ENCODE assay signal across 8 cellular contexts in genomic region chr7:1537631-1538412, GRCh38. TPM values are rescaled to one million over a fixed set of nuclear protein-coding genes. Genes with fewer than 3 reads are reported as not detected.
DNase-seq lines count a peak whose midpoint lies in the region; ATAC-seq, FAIRE-seq and TF ChIP-seq lines count a peak whose summit lies in the region.

No MANE protein-coding gene starts in this region.

- no peak overlapping the region for H2BK20ac ChIP-seq in H1 (ENCODE audit: low read length)

- H3K4me1 ChIP-seq in PC-9 (replicated peaks; ENCODE audit: insufficient read depth) (peaks cover 47% of the 10 kb centered on the region), H1 (replicated peaks in 1 of 4; ENCODE audit: control insufficient read depth in 3 of 4, insufficient read depth in 4 of 4, low read length in 3 of 4) (peaks cover 9 to 33% (median 25%) of the 10 kb centered on the region in 4 experiments; a peak in 6 of 7 replicates), mesodermal cell (ENCODE audit: control insufficient read depth, insufficient read depth, low read length, poor library complexity, severe bottlenecking) (peaks cover 58% of the 10 kb centered on the region), transverse colon (peaks cover 35 to 55% (median 38%) of the 10 kb centered on the region in 4 donors)

- no peak for TF ChIP-seq RAD21 in H1 (IDR thresholded peaks at IDR 0.05 in 1 of 2, conservative IDR thresholded peaks at IDR 0.05 in 1 of 2; ENCODE audit: low read depth in 2 of 2, low read length in 2 of 2)

- H3K27me3 ChIP-seq in PC-9 (ENCODE audit: insufficient read depth, low read depth) (no peaks in the 10 kb centered on the region), H1 (replicated peaks in 1 of 4; ENCODE audit: control insufficient read depth in 3 of 4, extremely low read depth in 1 of 4, insufficient read depth in 3 of 4, low read length in 3 of 4) (no peaks in the 10 kb centered on the region), transverse colon (no peaks in the 10 kb centered on the region)

- H2BK12ac ChIP-seq in H1 (ENCODE audit: low read depth, low read length), result peak overlapping the region; percentile 84; the same call in 1 of the 2 replicates

- POLR2A ChIA-PET in PC-9 (lab: Charles Lee; ENCODE audit: unreplicated experiment) (interaction anchor here (0.6 to 1.6 kb wide), 2 partner anchors 18 to 22 kb away, joined by 4 to 13 read pairs; partner anchors contain the start of gene TMEM184A), H1 (lab: Charles Lee; ENCODE audit: partially characterized antibody) (interaction anchor here (0.9 to 1.1 kb wide), 3 partner anchors 7 to 63 kb away, joined by 3 read pairs; no protein-coding TSS in a partner anchor)

- H4K20me1 ChIP-seq in PC-9 (ENCODE audit: insufficient read depth), result peaks cover 84% of the 10 kb centered on the region
- H4K20me1 ChIP-seq in H1 (replicated peaks in 1 of 2; ENCODE audit: control insufficient read depth in 1 of 2, insufficient read depth in 2 of 2, low read length in 2 of 2), result peaks cover 15 to 22% of the 10 kb centered on the region in 2 experiments

- peaks cover 45% of the 10 kb centered on the region for H3F3A ChIP-seq in PC-9 (ENCODE audit: insufficient read depth, low read depth)

- no peak for ATAC-seq in HG03025 (IDR thresholded peaks at IDR 0.05; ENCODE audit: low FRiP score, unreplicated experiment)

- H3K79me2 ChIP-seq in PC-9 (ENCODE audit: low read depth) (peaks cover 72% of the 10 kb centered on the region), H1 (ENCODE audit: control insufficient read depth in 1 of 2, insufficient read depth in 2 of 2, low read length in 2 of 2) (peaks cover 0 to 55% of the 10 kb centered on the region in 2 experiments; a peak in 3 of 4 replicates)

- H3K36me3 ChIP-seq in PC-9 (ENCODE audit: low read depth), result peaks cover 10% of the 10 kb centered on the region
- peaks cover 0 to 17% (median 0%) of the 10 kb centered on the region in 4 experiments; a peak in 4 of 8 replicates for H3K36me3 ChIP-seq in H1 (ENCODE audit: control insufficient read depth in 2 of 4, insufficient read depth in 4 of 4, low read length in 3 of 4)
- peaks cover 36% of the 10 kb centered on the region for H3K36me3 ChIP-seq in mesodermal cell (ENCODE audit: control insufficient read depth, insufficient read depth, low read length)
- peaks cover 0 to 16% (median 7%) of the 10 kb centered on the region in 4 donors for H3K36me3 ChIP-seq in transverse colon

- DNase-seq in EL (peak; percentile 98), PC-9 (peak in 1 of 2 experiments; percentile 89), H1 (ENCODE audit: low read depth in 1 of 2, low spot score in 2 of 2) (peak in 1 of 2 experiments; percentile 61), transverse colon (peak; percentile 75), NCI-H446 treated with DMSO at 0.1 percent for 48 hours (lab: John Stamatoyannopoulos, UW) (no peak)
- no peak for DNase-seq in activated T-cell treated with anti-CD3 and anti-CD28 coated beads, Interleukin-2, amount 50 U/mL, for 1 hour

- H2BK120ac ChIP-seq in H1 (replicated peaks; ENCODE audit: low read depth, low read length), result no peak overlapping the region

- H4K8ac ChIP-seq in H1 (ENCODE audit: extremely low read depth, insufficient read depth, low read length), result peak overlapping the region; percentile 92; the same call in 1 of the 2 replicates

- FAIRE-seq in H1 (lab: Jason Lieb, UNC), result no peak

- peak overlapping the region; percentile 69 for H3K27ac ChIP-seq in PC-9
- H3K27ac ChIP-seq in H1 (ENCODE audit: low read depth, low read length), result peak overlapping the region; percentile 47
- peak overlapping the region; percentile 100 for H3K27ac ChIP-seq in mesodermal cell (ENCODE audit: low read depth, low read length, severe bottlenecking)
- peak overlapping the region; percentile 85 to 99 (median 98) for H3K27ac ChIP-seq in transverse colon

- H3K4me2 ChIP-seq in PC-9 (peak overlapping the region; percentile 85), H1 (ENCODE audit: insufficient read depth in 1 of 2, low read depth in 2 of 2, low read length in 2 of 2) (peak overlapping the region; percentile 4 to 63; a peak in 2 of 4 replicates)

- H3K14ac ChIP-seq in H1 (ENCODE audit: insufficient read length), result no peak overlapping the region

- TSS peak; percentile 8 for BruUV-seq in PC-9 (replicated peaks; lab: Mats Ljungman, UMichigan)

- TF ChIP-seq CTCF in PC-9 (conservative IDR thresholded peaks at IDR 0.05) (no peak), H1 (IDR thresholded peaks at IDR 0.05; ENCODE audit: control extremely low read depth in 1 of 3, insufficient read depth in 1 of 3, low read depth in 1 of 3, low read length in 3 of 3) (no peak), transverse colon (IDR thresholded peaks at IDR 0.05) (no peak)

- H4K5ac ChIP-seq in H1 (ENCODE audit: insufficient read length, low read depth, low read length), result no peak overlapping the region

- H2BK5ac ChIP-seq in H1 (ENCODE audit: low read depth, low read length), result peak overlapping the region; percentile 86

- intact Hi-C loops in PC-9 (cut with micrococcal nuclease; ENCODE audit: unreplicated experiment), result loop anchor here (1.0 to 10.0 kb wide), 6 partner anchors 18 to 987 kb away; partner anchors contain the start of genes INTS1 and TMEM184A
- intact Hi-C loops in transverse colon (cut with DNase I; ENCODE audit: low total_unique reads), result no loop called here

- no peak overlapping the region for H3K18ac ChIP-seq in H1 (ENCODE audit: extremely low read depth, low read length)

- peak overlapping the region in 1 of 4 experiments; percentile 41; a peak in 1 of 7 replicates for H3K9ac ChIP-seq in H1 (replicated peaks in 1 of 4; ENCODE audit: extremely low read depth in 1 of 4, low read depth in 3 of 4, low read length in 3 of 4)

- peak overlapping the region; percentile 97 for H4K91ac ChIP-seq in H1 (replicated peaks; ENCODE audit: insufficient read length, low read length)

- H2AK5ac ChIP-seq in H1 (ENCODE audit: low read depth, low read length), result no peak overlapping the region; the same call in 1 of the 2 replicates

- CTCF ChIA-PET in PC-9 (lab: Charles Lee) (interaction anchor here (1.2 kb wide), 1 partner anchor 18 kb away, joined by 7 read pairs; the partner anchor contains the start of gene TMEM184A), H1 (lab: Charles Lee; ENCODE audit: partially characterized antibody) (interaction anchor here (0.7 to 3.7 kb wide), 6 partner anchors 10 to 105 kb away, joined by 3 to 18 read pairs (median 6); partner anchors contain the start of gene TMEM184A)

- TF ChIP-seq EP300 in H1 (IDR thresholded peaks at IDR 0.05; ENCODE audit: borderline replicate concordance in 1 of 2, low read depth in 2 of 2, low read length in 2 of 2), result no peak
- no peak for TF ChIP-seq EP300 in transverse colon (IDR thresholded peaks at IDR 0.05; ENCODE audit: low read depth)

- H3K79me1 ChIP-seq in H1 (ENCODE audit: low read depth, low read length), result peaks cover 17% of the 10 kb centered on the region

- no peaks in the 10 kb centered on the region for H3K9me2 ChIP-seq in PC-9 (ENCODE audit: insufficient read depth)

- H3K4ac ChIP-seq in H1 (replicated peaks; ENCODE audit: insufficient read length, low read depth, low read length), result peak overlapping the region; percentile 38

- WGBS in H1 (ENCODE audit: extremely low coverage in 1 of 2, insufficient coverage in 1 of 2, insufficient read length in 1 of 2, insufficient replicate concordance in 2 of 2, low coverage in 1 of 2, low lambda C conversion rate in 2 of 2, missing lambda C conversion rate in 1 of 2), 2 experiments, result 88% methylated on average over 32 of the region's 50 CpGs; no CpG with 5 or more reads in 1 of the 2 experiments
- 72 to 75% methylated on average over 26 to 41 of the region's 50 CpGs for WGBS in mesodermal cell (ENCODE audit: insufficient coverage in 2 of 2), 2 experiments
- 52 to 58% methylated on average over 11 to 36 of the region's 50 CpGs for WGBS in transverse colon (ENCODE audit: low coverage in 1 of 2), 2 donors

- in situ Hi-C loops in transverse colon (cut with MboI; ENCODE audit: low pct_ligation_motif_present in 1 of 4, low pct_unique_long_range_greater_than_20kb in 1 of 4, low sequenced_read_pairs in 3 of 4), result no loop called here

- H3K4me3 ChIP-seq in PC-9 (peak overlapping the region; percentile 53), H1 (ENCODE audit: extremely low read depth in 1 of 4, insufficient read depth in 2 of 4, low read depth in 3 of 4, low read length in 4 of 4) (no peak overlapping the region; a peak in 1 of 8 replicates), mesodermal cell (ENCODE audit: extremely low read depth, insufficient read depth, low read length, poor library complexity, severe bottlenecking) (peak overlapping the region; percentile 22), transverse colon (peak overlapping the region; percentile 12 to 43 (median 30))

- no peak overlapping the region for H3K23ac ChIP-seq in H1 (ENCODE audit: insufficient read length)

- TF ChIP-seq POLR2A in H1 (IDR thresholded peaks at IDR 0.05; ENCODE audit: control extremely low read depth in 1 of 2, low read depth in 2 of 2, low read length in 2 of 2), result no peak
- TF ChIP-seq POLR2A in transverse colon (IDR thresholded peaks at IDR 0.05), result peak; percentile 39

- H2AFZ ChIP-seq in PC-9 (no peak overlapping the region), H1 (ENCODE audit: low read length) (no peak overlapping the region)

- no peak overlapping the region for H2BK15ac ChIP-seq in H1 (ENCODE audit: low read length)

- H3K9me3 ChIP-seq in PC-9 (ENCODE audit: insufficient read depth, low read depth) (no peaks in the 10 kb centered on the region), H1 (ENCODE audit: insufficient read depth in 2 of 2, low read depth in 1 of 2, low read length in 1 of 2) (no peaks in the 10 kb centered on the region), mesodermal cell (ENCODE audit: control insufficient read depth, low read length) (no peaks in the 10 kb centered on the region), transverse colon (no peaks in the 10 kb centered on the region)

- H3K23me2 ChIP-seq in H1 (ENCODE audit: low read depth, low read length), result no peaks in the 10 kb centered on the region

- no peak overlapping the region for H3K56ac ChIP-seq in H1 (replicated peaks; ENCODE audit: insufficient read length, low read depth, low read length)

RNA-seq across cellular contexts. Expression of gene MAFK, which starts 7.3 kb away (rescaled TPM):
- total RNA-seq in PC-9 (2021) (43.1 and 70.8 TPM in 2 replicates), transverse colon (100 to 1,000 TPM in 1 of 4 donors, 10 to 100 TPM in 3; 22.9 to 103 (median 44.0) TPM)
- 16.8 and 17.3 TPM in 2 replicates for total RNA-seq in H1 (2021; fragmentation: NEBNext Ultra II Directional; extraction: Animal tissue kit (Norgen Biotek cat#: 25700))
- polyA plus RNA-seq in H1 (2011; rRNA removed), result 5.5 and 6.9 TPM in 2 replicates
- 7.6 TPM for polyA plus RNA-seq in H1 (2011; cell fraction: cytosol; rRNA removed)
- 27.0 TPM for polyA plus RNA-seq in H1 (2011; cell fraction: nucleus; rRNA removed)
- polyA plus RNA-seq in H1 (2012, experiment 1 of 2), result 9.8 to 15.5 TPM (median 13.5 TPM) in 4 replicates
- polyA plus RNA-seq in H1 (2012, experiment 2 of 2), result 8.5 TPM
- 7.6 TPM for polyA plus RNA-seq in H1 (2013, experiment 1 of 2)
- polyA plus RNA-seq in H1 (2013, experiment 2 of 2), result 7.8 TPM
- 2.3 and 2.4 TPM in 2 replicates for polyA minus RNA-seq in H1 (2011; rRNA and poly(A)+ RNA removed)
- 8.1 TPM for polyA minus RNA-seq in H1 (2011; cell fraction: cytosol; rRNA and poly(A)+ RNA removed)
- polyA minus RNA-seq in H1 (2011; cell fraction: nucleus; rRNA and poly(A)+ RNA removed), result 7.7 TPM
- 17.9 TPM for polyA plus RNA-seq in mesodermal cell (2013, experiment 1 of 2)
- polyA plus RNA-seq in mesodermal cell (2013, experiment 2 of 2), result 15.4 TPM

RNA-seq across cellular contexts. Expression of gene TMEM184A, which starts 18.2 kb away (rescaled TPM):
- total RNA-seq in PC-9 (2021) (21.4 TPM in 2 replicates), transverse colon (100 to 1,000 TPM in 2 of 4 donors, 10 to 100 TPM in 2; 49.9 to 151 (median 94.1) TPM)
- total RNA-seq in H1 (2021; fragmentation: NEBNext Ultra II Directional; extraction: Animal tissue kit (Norgen Biotek cat#: 25700)), result 1.5 and 1.8 TPM in 2 replicates
- polyA plus RNA-seq in H1 (2011; rRNA removed), result 2.1 and 3.0 TPM in 2 replicates
- 2.0 TPM for polyA plus RNA-seq in H1 (2011; cell fraction: cytosol; rRNA removed)
- 11.1 TPM for polyA plus RNA-seq in H1 (2011; cell fraction: nucleus; rRNA removed)
- 1.0 to 1.7 TPM (median 1.3 TPM) in 4 replicates for polyA plus RNA-seq in H1 (2012, experiment 1 of 2)
- 0.89 TPM for polyA plus RNA-seq in H1 (2012, experiment 2 of 2)
- 1.6 TPM for polyA plus RNA-seq in H1 (2013, experiment 1 of 2)
- 1.3 TPM for polyA plus RNA-seq in H1 (2013, experiment 2 of 2)
- polyA minus RNA-seq in H1 (2011; rRNA and poly(A)+ RNA removed), result 1.5 and 2.9 TPM in 2 replicates
- polyA minus RNA-seq in H1 (2011; cell fraction: cytosol; rRNA and poly(A)+ RNA removed), result 2.5 TPM
- 5.4 TPM for polyA minus RNA-seq in H1 (2011; cell fraction: nucleus; rRNA and poly(A)+ RNA removed)
- 1.8 TPM for polyA plus RNA-seq in mesodermal cell (2013, experiment 1 of 2)
- 0.86 TPM for polyA plus RNA-seq in mesodermal cell (2013, experiment 2 of 2)

RNA-seq across cellular contexts. Expression of gene PSMG3, which starts 32.0 kb away (rescaled TPM):
- 63.3 and 78.9 TPM in 2 replicates for total RNA-seq in PC-9 (2021)
- total RNA-seq in H1 (2021; fragmentation: NEBNext Ultra II Directional; extraction: Animal tissue kit (Norgen Biotek cat#: 25700)), result 30.2 and 32.0 TPM in 2 replicates
- 62.0 and 69.8 TPM in 2 replicates for polyA plus RNA-seq in H1 (2011; rRNA removed)
- polyA plus RNA-seq in H1 (2011; cell fraction: cytosol; rRNA removed), result 85.4 TPM
- 57.2 TPM for polyA plus RNA-seq in H1 (2011; cell fraction: nucleus; rRNA removed)
- polyA plus RNA-seq in H1 (2012, experiment 1 of 2), result 36.8 to 57.3 TPM (median 50.2 TPM) in 4 replicates
- 57.9 TPM for polyA plus RNA-seq in H1 (2012, experiment 2 of 2)
- polyA plus RNA-seq in H1 (2013, experiment 1 of 2), result 21.9 TPM
- polyA plus RNA-seq in H1 (2013, experiment 2 of 2), result 20.0 TPM
- polyA minus RNA-seq in H1 (2011; rRNA and poly(A)+ RNA removed), result 10.6 and 11.2 TPM in 2 replicates
- 13.8 TPM for polyA minus RNA-seq in H1 (2011; cell fraction: cytosol; rRNA and poly(A)+ RNA removed)
- 9.8 TPM for polyA minus RNA-seq in H1 (2011; cell fraction: nucleus; rRNA and poly(A)+ RNA removed)
- polyA plus RNA-seq in mesodermal cell (2013, experiment 1 of 2), result 28.0 TPM
- polyA plus RNA-seq in mesodermal cell (2013, experiment 2 of 2), result 22.4 TPM
- 10 to 100 TPM in 3 of 4 donors, 1 to 10 TPM in 1; 7.1 to 41.9 (median 27.6) TPM for total RNA-seq in transverse colon

RNA-seq across cellular contexts. Expression of gene INTS1, which starts 33.6 kb away (rescaled TPM):
- total RNA-seq in PC-9 (2021) (124 and 170 TPM in 2 replicates), transverse colon (100 to 1,000 TPM in 1 of 4 donors, 10 to 100 TPM in 3; 50.3 to 134 (median 71.4) TPM)
- 104 and 116 TPM in 2 replicates for total RNA-seq in H1 (2021; fragmentation: NEBNext Ultra II Directional; extraction: Animal tissue kit (Norgen Biotek cat#: 25700))
- 76.9 and 115 TPM in 2 replicates for polyA plus RNA-seq in H1 (2011; rRNA removed)
- polyA plus RNA-seq in H1 (2011; cell fraction: cytosol; rRNA removed), result 49.6 TPM
- 250 TPM for polyA plus RNA-seq in H1 (2011; cell fraction: nucleus; rRNA removed)
- polyA plus RNA-seq in H1 (2012, experiment 1 of 2), result 41.9 to 92.6 TPM (median 87.4 TPM) in 4 replicates
- polyA plus RNA-seq in H1 (2012, experiment 2 of 2), result 126 TPM
- 56.2 TPM for polyA plus RNA-seq in H1 (2013, experiment 1 of 2)
- 50.8 TPM for polyA plus RNA-seq in H1 (2013, experiment 2 of 2)
- polyA minus RNA-seq in H1 (2011; rRNA and poly(A)+ RNA removed), result 37.2 and 46.1 TPM in 2 replicates
- polyA minus RNA-seq in H1 (2011; cell fraction: cytosol; rRNA and poly(A)+ RNA removed), result 61.9 TPM
- polyA minus RNA-seq in H1 (2011; cell fraction: nucleus; rRNA and poly(A)+ RNA removed), result 96.2 TPM
- 71.6 TPM for polyA plus RNA-seq in mesodermal cell (2013, experiment 1 of 2)
- 53.3 TPM for polyA plus RNA-seq in mesodermal cell (2013, experiment 2 of 2)

Comparison
In these comparisons a context has a peak if more than half of its experiments do, and no peak if none do; other contexts are left out.
1. DNase-seq: peak in EL (single experiment) and transverse colon (single experiment); none in activated T-cell treated with anti-CD3 and anti-CD28 coated beads, Interleukin-2, amount 50 U/mL, for 1 hour (single experiment) and NCI-H446 treated with DMSO at 0.1 percent for 48 hours (single experiment).
2. H3K27ac ChIP-seq: peak in every context shown above with its lines; median percentile 100 in mesodermal cell; 98 in transverse colon; 69 in PC-9; 47 in H1.
3. H3K4me3 ChIP-seq: peak in PC-9 (single experiment), mesodermal cell (single experiment) and transverse colon (4 of 4); none in H1 (0 of 4).